8 cellular contexts compared by ENCODE assay signal in the genomic region with DNA sequence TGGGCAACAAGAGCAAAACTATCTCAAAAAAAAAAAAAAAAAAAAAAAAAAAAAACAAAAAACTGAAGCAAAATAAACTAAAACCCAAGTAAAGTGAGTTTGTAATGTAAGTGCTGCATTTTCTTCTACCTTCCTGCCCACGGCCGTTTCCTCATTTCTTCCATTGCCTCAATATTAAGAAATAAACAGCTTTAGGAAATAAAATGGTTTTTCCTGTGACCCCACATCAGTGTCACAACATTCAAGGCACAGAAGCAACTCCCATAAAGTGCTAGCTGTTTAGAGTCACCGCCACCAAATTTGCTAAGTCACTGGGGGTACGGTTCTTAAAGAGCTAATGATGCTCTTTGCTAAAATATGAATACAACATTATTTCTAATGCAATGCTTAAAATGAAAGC. TPM values are rescaled to one million over a fixed set of nuclear protein-coding genes. Genes with fewer than 3 reads are reported as not detected.
DNase-seq lines count a peak whose midpoint lies in the region; ATAC-seq and TF ChIP-seq lines count a peak whose summit lies in the region.

No MANE protein-coding gene starts in this region.

- CTCF ChIA-PET in OCI-LY7 (lab: Charles Lee; ENCODE audit: unreplicated experiment): interaction anchor here (1.7 kb wide), 1 partner anchor 25 kb away, joined by 4 read pairs; no protein-coding TSS in a partner anchor

- intact Hi-C loops in OCI-LY7 (cut with micrococcal nuclease; ENCODE audit: unreplicated experiment): loop anchor here (2.0 to 5.0 kb wide), 2 partner anchors 110 to 153 kb away; partner anchors contain the start of genes MYO9A and SENP8

- peak overlapping the region; percentile 90 for H3K27ac Mint-ChIP-seq in central memory CD8-positive, alpha-beta T cell (ENCODE audit: low read depth)

- peaks cover 55% of the 10 kb centered on the region for H3K4me1 ChIP-seq in OCI-LY7 (ENCODE audit: insufficient read depth, low read length, poor library complexity, severe bottlenecking)
- H3K4me1 ChIP-seq in osteoblast (ENCODE audit: insufficient read depth, low read length): peaks cover 64% of the 10 kb centered on the region

- POLR2A ChIA-PET in OCI-LY7 (lab: Charles Lee): interaction anchor here (0.6 to 2.3 kb wide), 9 partner anchors 9 to 720 kb away, joined by 3 to 11 read pairs (median 4); no protein-coding TSS in a partner anchor

- peaks cover 47% of the 10 kb centered on the region for H3K36me3 Mint-ChIP-seq in central memory CD8-positive, alpha-beta T cell (ENCODE audit: insufficient read depth)

- H3K27me3 ChIP-seq in osteoblast (ENCODE audit: insufficient read depth, low read length): no peaks in the 10 kb centered on the region

- no peaks in the 10 kb centered on the region for H3K9me3 ChIP-seq in OCI-LY7 (ENCODE audit: low read length)
- no peaks in the 10 kb centered on the region for H3K9me3 ChIP-seq in osteoblast (ENCODE audit: low read depth, low read length)

- peak; percentile 79 for DNase-seq in GF-D8 (lab: John Stamatoyannopoulos, UW)
- DNase-seq in OCI-LY7 (ENCODE audit: low spot score): no peak
- no peak for DNase-seq in central memory CD8-positive, alpha-beta T cell (ENCODE audit: low spot score in 2 of 2)
- no peak for DNase-seq in osteoblast (ENCODE audit: insufficient read length, low spot score, missing footprints)
- no peak for DNase-seq in DMS53 treated with DMSO at 0.1 percent for 48 hours (lab: John Stamatoyannopoulos, UW; ENCODE audit: unreplicated experiment)
- no peak for DNase-seq in Ammon's horn (ENCODE audit: low spot score)
- no peak for DNase-seq in superior temporal gyrus (ENCODE audit: extremely low spot score)

- H3K4me3 ChIP-seq in OCI-LY7 (ENCODE audit: low read depth, low read length, poor library complexity, severe bottlenecking): peak overlapping the region; percentile 89
- H3K4me3 ChIP-seq in osteoblast (ENCODE audit: insufficient read depth, low read length): peak overlapping the region; percentile 95

- H3K4me3 Mint-ChIP-seq in central memory CD8-positive, alpha-beta T cell: peak overlapping the region; percentile 93

- H2AFZ ChIP-seq in OCI-LY7 (ENCODE audit: low read length): no peak overlapping the region
- H2AFZ ChIP-seq in osteoblast (ENCODE audit: low read length): no peak overlapping the region

- peak overlapping the region; percentile 82 for H3K4me2 ChIP-seq in OCI-LY7 (ENCODE audit: low read length)
- H3K4me2 ChIP-seq in osteoblast (ENCODE audit: insufficient read depth, low read length): peak overlapping the region; percentile 98

- H3K27ac ChIP-seq in OCI-LY7 (ENCODE audit: low read depth, low read length, poor library complexity, severe bottlenecking) (peak overlapping the region; percentile 86), osteoblast (ENCODE audit: low read depth, low read length) (peak overlapping the region; percentile 98)

- no peaks in the 10 kb centered on the region for H3K27me3 Mint-ChIP-seq in central memory CD8-positive, alpha-beta T cell

- H3K4me1 Mint-ChIP-seq in central memory CD8-positive, alpha-beta T cell: peaks cover 77% of the 10 kb centered on the region

- TF ChIP-seq CTCF in OCI-LY7 (conservative IDR thresholded peaks at IDR 0.05; ENCODE audit: low read length): no peak
- no peak for TF ChIP-seq CTCF in osteoblast (IDR thresholded peaks at IDR 0.05; ENCODE audit: extremely low read depth, low read depth, low read length)

- H3K9me2 ChIP-seq in OCI-LY7 (ENCODE audit: insufficient read depth, low read length): no peaks in the 10 kb centered on the region

- H3K9me3 Mint-ChIP-seq in central memory CD8-positive, alpha-beta T cell: no peaks in the 10 kb centered on the region

- H3K36me3 ChIP-seq in OCI-LY7 (ENCODE audit: insufficient read depth, low read length) (peaks cover 72% of the 10 kb centered on the region), osteoblast (ENCODE audit: insufficient read depth, low read length) (peaks cover 21% of the 10 kb centered on the region)

- peaks cover 43% of the 10 kb centered on the region for H4K20me1 ChIP-seq in OCI-LY7 (ENCODE audit: insufficient read depth, low read length)
- H4K20me1 ChIP-seq in osteoblast (ENCODE audit: insufficient read depth, low read length): peaks cover 37% of the 10 kb centered on the region

- ATAC-seq in central memory CD8-positive, alpha-beta T cell (replicated peaks; ENCODE audit: extremely low read depth, poor library complexity, severe bottlenecking): no peak
- ATAC-seq in GM21390 (IDR thresholded peaks at IDR 0.05; ENCODE audit: unreplicated experiment): no peak

- H3K79me2 ChIP-seq in OCI-LY7 (ENCODE audit: insufficient read depth, low read depth, low read length) (peaks cover 89% of the 10 kb centered on the region), osteoblast (ENCODE audit: insufficient read depth, low read length) (peaks cover 45% of the 10 kb centered on the region)

- no TSS peak for BruUV-seq in OCI-LY7 (replicated peaks; lab: Mats Ljungman, UMichigan)

RNA-seq across cellular contexts. Expression of gene PKM, which starts 3.3 kb away (rescaled TPM):
- total RNA-seq in OCI-LY7 (2014; rRNA removed; shearing (Covaris generic)): 861 and 917 TPM in 2 replicates
- total RNA-seq in OCI-LY7 (2022): 791 and 1,131 TPM in 2 replicates
- 1,919 and 2,299 TPM in 2 replicates for total RNA-seq in osteoblast

RNA-seq across cellular contexts. Expression of gene GRAMD2A, which starts 30.1 kb away (rescaled TPM):
- not detected in 2 replicates for total RNA-seq in OCI-LY7 (2014; rRNA removed; shearing (Covaris generic))
- total RNA-seq in OCI-LY7 (2022): not detected in 2 replicates
- total RNA-seq in osteoblast: not detected in 2 replicates

RNA-seq across cellular contexts. Expression of gene PARP6, which starts 44.6 kb away (rescaled TPM):
- 53.6 and 58.3 TPM in 2 replicates for total RNA-seq in OCI-LY7 (2014; rRNA removed; shearing (Covaris generic))
- 73.3 and 85.4 TPM in 2 replicates for total RNA-seq in OCI-LY7 (2022)
- total RNA-seq in osteoblast: 40.4 and 43.4 TPM in 2 replicates
